In genomic region chr20:53914091-53914860, GRCh38 we compare ENCODE assay signal across 8 cellular contexts.
A peak's percentile ranks its signal among the peaks of the same experiment; 100 is the strongest.
DNase-seq lines count a peak whose midpoint lies in the region; ATAC-seq and TF ChIP-seq lines count a peak whose summit lies in the region.

No MANE protein-coding gene starts in this region.

- H3K9me3 Mint-ChIP-seq in activated T-cell treated with anti-CD3 and anti-CD28 coated beads, Interleukin-2, amount 50 U/mL, for 4 hours = no peaks in the 10 kb centered on the region
- H3K9me3 Mint-ChIP-seq in activated CD8-positive, alpha-beta T cell treated with anti-CD3 and anti-CD28 coated beads for 36 hours = no peaks in the 10 kb centered on the region

- H3K9me3 ChIP-seq in thoracic aorta = no peaks in the 10 kb centered on the region

- peak overlapping the region; percentile 70 to 73 for H3K27ac ChIP-seq in thoracic aorta

- H3K27me3 ChIP-seq in thoracic aorta (replicated peaks; ENCODE audit: insufficient read depth) = no peaks in the 10 kb centered on the region

- no peak for ATAC-seq in activated T-cell treated with anti-CD3 and anti-CD28 coated beads, Interleukin-2, amount 50 U/mL, for 4 hours
- ATAC-seq in activated CD8-positive, alpha-beta T cell treated with anti-CD3 and anti-CD28 coated beads for 36 hours = no peak
- no peak for ATAC-seq in thoracic aorta (ENCODE audit: insufficient number of reproducible peaks, low FRiP score, low read depth)

- intact Hi-C loops in activated CD8-positive, alpha-beta T cell treated with anti-CD3 and anti-CD28 coated beads for 36 hours (cut with micrococcal nuclease) = loop anchor here (10.0 kb wide), 1 partner anchor 159 kb away; no protein-coding TSS in a partner anchor

- no peaks in the 10 kb centered on the region for H3K27me3 Mint-ChIP-seq in activated T-cell treated with anti-CD3 and anti-CD28 coated beads, Interleukin-2, amount 50 U/mL, for 4 hours (ENCODE audit: low read depth)
- H3K27me3 Mint-ChIP-seq in activated CD8-positive, alpha-beta T cell treated with anti-CD3 and anti-CD28 coated beads for 36 hours = no peaks in the 10 kb centered on the region

- DNase-seq in activated T-cell treated with anti-CD3 and anti-CD28 coated beads, Interleukin-2, amount 50 U/mL, for 4 hours = no peak
- DNase-seq in activated T-cell treated with anti-CD3 and anti-CD28 coated beads, Interleukin-2, amount 50 U/mL, for 1 hour = no peak
- no peak for DNase-seq in activated CD8-positive, alpha-beta T cell treated with anti-CD3 and anti-CD28 coated beads for 36 hours
- DNase-seq in left kidney (ENCODE audit: low read depth, low spot score) = peak; percentile 70
- no peak for DNase-seq in thoracic aorta (ENCODE audit: low spot score)
- no peak for DNase-seq in islet precursor cell
- no peak for DNase-seq in NCI-H1048 (lab: John Stamatoyannopoulos, UW)
- no peak for DNase-seq in A172 (ENCODE audit: low spot score)

- POLR2A ChIA-PET in activated CD8-positive, alpha-beta T cell treated with anti-CD3 and anti-CD28 coated beads for 36 hours (lab: Charles Lee) = interaction anchor here (1.0 to 2.6 kb wide), 8 partner anchors 9 to 1722 kb away, joined by 3 to 26 read pairs (median 4); partner anchors contain the start of gene ZFP64

- no peak for TF ChIP-seq CTCF in activated CD8-positive, alpha-beta T cell treated with anti-CD3 and anti-CD28 coated beads for 36 hours (IDR thresholded peaks at IDR 0.05)
- TF ChIP-seq CTCF in thoracic aorta (IDR thresholded peaks at IDR 0.05) = no peak

- peak overlapping the region; percentile 92 for H3K4me3 Mint-ChIP-seq in activated T-cell treated with anti-CD3 and anti-CD28 coated beads, Interleukin-2, amount 50 U/mL, for 4 hours
- H3K4me3 Mint-ChIP-seq in activated CD8-positive, alpha-beta T cell treated with anti-CD3 and anti-CD28 coated beads for 36 hours = peak overlapping the region; percentile 80

- H3K27ac Mint-ChIP-seq in activated CD8-positive, alpha-beta T cell treated with anti-CD3 and anti-CD28 coated beads for 36 hours = peak overlapping the region; percentile 94

- H3K4me1 ChIP-seq in thoracic aorta (ENCODE audit: control insufficient read depth in 1 of 2, low read depth in 2 of 2) = peaks cover 11 to 35% of the 10 kb centered on the region in 2 donors

- H3K4me1 Mint-ChIP-seq in activated T-cell treated with anti-CD3 and anti-CD28 coated beads, Interleukin-2, amount 50 U/mL, for 4 hours (ENCODE audit: low read depth) = peaks cover 38% of the 10 kb centered on the region
- H3K4me1 Mint-ChIP-seq in activated CD8-positive, alpha-beta T cell treated with anti-CD3 and anti-CD28 coated beads for 36 hours (ENCODE audit: low read depth) = peaks cover 46% of the 10 kb centered on the region

- CTCF ChIA-PET in activated CD8-positive, alpha-beta T cell treated with anti-CD3 and anti-CD28 coated beads for 36 hours (lab: Charles Lee) = interaction anchor here (1.1 to 4.5 kb wide), 14 partner anchors 14 to 339 kb away, joined by 4 to 61 read pairs (median 12); no protein-coding TSS in a partner anchor

- no peaks in the 10 kb centered on the region for H3K36me3 ChIP-seq in thoracic aorta

- H3K4me3 ChIP-seq in thoracic aorta = peak overlapping the region; percentile 85

- H3K36me3 Mint-ChIP-seq in activated T-cell treated with anti-CD3 and anti-CD28 coated beads, Interleukin-2, amount 50 U/mL, for 4 hours (ENCODE audit: insufficient read depth) = no peaks in the 10 kb centered on the region
- H3K36me3 Mint-ChIP-seq in activated CD8-positive, alpha-beta T cell treated with anti-CD3 and anti-CD28 coated beads for 36 hours (ENCODE audit: low read depth) = no peaks in the 10 kb centered on the region
